In genomic region chr6:166087848-166088247, GRCh38 we compare ENCODE assay signal across 21 cellular contexts.
"Had no signal": no experiment of that assay in that cellular context is flagged by ENCODE, and none has a peak within 500 bp of the region (broad histone marks: within the 10 kb centered on the region; RNA-seq: fewer than 3 reads in every experiment).

No MANE protein-coding gene starts in this region.

- H3K27me3 ChIP-seq: esophagus muscularis mucosa, foreskin keratinocyte, gastroesophageal sphincter, heart left ventricle, hepatocyte, pancreas, tibial nerve had no signal

- H3K36me3 ChIP-seq: esophagus muscularis mucosa, gastroesophageal sphincter, heart left ventricle, neutrophil, pancreas, thoracic aorta, tibial nerve had no signal

- ATAC-seq: foreskin keratinocyte; gastroesophageal sphincter; heart left ventricle; left lobe of liver; natural killer cell; stimulated activated naive B cell treated with anti-CD40 and anti-IgM and Interleukin-4, amounts not matched to agents 10 μg/mL and 1 μg/mL and 100 μg/mL, for 72 hours had no signal

- H3K4me3 ChIP-seq: coronary artery, esophagus muscularis mucosa, gastroesophageal sphincter, heart left ventricle, hepatocyte, lung, pancreas, thoracic aorta, tibial nerve had no signal

- H3K79me2 ChIP-seq: hepatocyte had no signal

- H3K4me2 ChIP-seq: hepatocyte had no signal

- H3K9me3 ChIP-seq: esophagus muscularis mucosa, gastroesophageal sphincter, heart left ventricle, neutrophil, pancreas, thoracic aorta, tibial nerve had no signal

- H3K4me1 ChIP-seq: esophagus muscularis mucosa, foreskin keratinocyte, gastroesophageal sphincter, heart left ventricle, pancreas, tibial nerve had no signal

- H3K27ac ChIP-seq: coronary artery, esophagus muscularis mucosa, foreskin keratinocyte, gastroesophageal sphincter, heart left ventricle, hepatocyte, neutrophil, pancreas, thoracic aorta, tibial nerve had no signal

- H2AFZ ChIP-seq: hepatocyte had no signal

- DNase-seq: dermis blood vessel endothelial cell; effector memory CD4-positive, alpha-beta T cell; foreskin keratinocyte; heart left ventricle; kidney; natural killer cell; pancreas; retina; small intestine; stimulated activated CD4-positive, alpha-beta T cell treated with anti-CD3 and anti-CD28 coated beads, Interleukin-15, amount 100 ng/mL, for 24 hours; stimulated activated CD4-positive, alpha-beta T cell treated with anti-CD3 and anti-CD28 coated beads, Interleukin-2, amount 100 ng/mL, for 48 hours; stimulated activated naive B cell treated with anti-CD40 and anti-IgM and Interleukin-4, amounts not matched to agents 10 μg/mL and 1 μg/mL and 100 μg/mL, for 72 hours had no signal
